ENCODE assay signal across 1 cellular context in genomic region chr7:11457419-11457818, GRCh38.
TF ChIP-seq lines count a peak whose summit lies in the region.

No MANE protein-coding gene starts in this region.

TF ChIP-seq in GM23338, 12 proteins besides CTCF, POLR2A, EP300 and RAD21:
- no peak for TF ChIP-seq REST (IDR thresholded peaks at IDR 0.05; ENCODE audit: unreplicated experiment)
- TF ChIP-seq ZNF114 (CRISPR knock-in tag; IDR thresholded peaks at IDR 0.05) = no peak
- no peak for TF ChIP-seq ZNF462 (CRISPR knock-in tag; IDR thresholded peaks at IDR 0.05)
- no peak for TF ChIP-seq POLR2AphosphoS5 (IDR thresholded peaks at IDR 0.05; ENCODE audit: low read depth)
- TF ChIP-seq ETS1 (IDR thresholded peaks at IDR 0.05) = no peak
- TF ChIP-seq CREB1 (CRISPR knock-in tag; IDR thresholded peaks at IDR 0.05; ENCODE audit: low read depth) = no peak
- TF ChIP-seq ZNF331 (CRISPR knock-in tag; IDR thresholded peaks at IDR 0.05; ENCODE audit: low read depth) = no peak
- TF ChIP-seq NANOG (IDR thresholded peaks at IDR 0.05; ENCODE audit: borderline replicate concordance) = no peak
- TF ChIP-seq EZH2 (IDR thresholded peaks at IDR 0.05; ENCODE audit: low read depth, unreplicated experiment) = no peak
- no peak for TF ChIP-seq JUNB (IDR thresholded peaks at IDR 0.05; ENCODE audit: unreplicated experiment)
- TF ChIP-seq EZH2phosphoT487 (IDR thresholded peaks at IDR 0.05; ENCODE audit: unreplicated experiment) = no peak
